Comparison of ENCODE assay signal across 8 cellular contexts in genomic region chr2:235495373-235496238, GRCh38. TPM values are rescaled to one million over a fixed set of nuclear protein-coding genes. Genes with fewer than 3 reads are reported as not detected.
DNase-seq lines count a peak whose midpoint lies in the region; ATAC-seq and TF ChIP-seq lines count a peak whose summit lies in the region.

No MANE protein-coding gene starts in this region.

- H3K27me3 ChIP-seq in Caco-2 (replicated peaks; ENCODE audit: control insufficient read depth, insufficient read depth, low read length) (no peaks in the 10 kb centered on the region), NT2/D1 (ENCODE audit: insufficient read depth, insufficient read length) (peaks cover 11% of the 10 kb centered on the region)

- DNase-seq in Caco-2 = no peak
- no peak for DNase-seq in NT2/D1 (ENCODE audit: low read depth, low spot score)
- DNase-seq in endothelial cell (ENCODE audit: low spot score) = no peak
- DNase-seq in natural killer cell = no peak
- no peak for DNase-seq in stimulated activated CD4-positive, alpha-beta T cell treated with anti-CD3 and anti-CD28 coated beads, Interleukin-2, amount 100 ng/mL, for 48 hours
- DNase-seq in SIG-M5 treated with dmso at 0.1 percent for 504 hours (lab: John Stamatoyannopoulos, UW; ENCODE audit: unreplicated experiment) = no peak
- no peak for DNase-seq in NCI-H774 (lab: John Stamatoyannopoulos, UW)

- H3K36me3 ChIP-seq in Caco-2 (ENCODE audit: control insufficient read depth, insufficient read depth, low read length) (no peaks in the 10 kb centered on the region), NT2/D1 (ENCODE audit: insufficient read depth, insufficient read length, low read length) (peaks cover 5% of the 10 kb centered on the region)

- no peaks in the 10 kb centered on the region for H3K36me3 Mint-ChIP-seq in Caco-2 (ENCODE audit: insufficient read depth, unreplicated experiment)
- H3K36me3 Mint-ChIP-seq in endothelial cell (ENCODE audit: low read depth, unreplicated experiment) = peaks cover 16% of the 10 kb centered on the region
- H3K36me3 Mint-ChIP-seq in natural killer cell = no peaks in the 10 kb centered on the region

- H3K27ac Mint-ChIP-seq in Caco-2 (ENCODE audit: unreplicated experiment) (peak overlapping the region; percentile 74), endothelial cell (ENCODE audit: unreplicated experiment) (peak overlapping the region; percentile 74), natural killer cell (no peak overlapping the region)

- CTCF ChIA-PET in Caco-2 (lab: Charles Lee) = no interaction called here

- peaks cover 22% of the 10 kb centered on the region for H3K4me1 Mint-ChIP-seq in Caco-2 (ENCODE audit: low read depth, unreplicated experiment)
- H3K4me1 Mint-ChIP-seq in endothelial cell (ENCODE audit: unreplicated experiment) = peaks cover 34% of the 10 kb centered on the region
- peaks cover 4 to 12% of the 10 kb centered on the region in 2 donors for H3K4me1 Mint-ChIP-seq in natural killer cell

- H3K9me3 ChIP-seq in Caco-2 = no peaks in the 10 kb centered on the region
- peaks cover 6% of the 10 kb centered on the region; the same call in 1 of the 2 replicates for H3K9me3 ChIP-seq in NT2/D1 (ENCODE audit: insufficient read depth, low read length)

- peak overlapping the region; percentile 96 for H3K9ac ChIP-seq in NT2/D1 (ENCODE audit: insufficient read length, low read depth)

- H3K9me3 Mint-ChIP-seq in Caco-2 (ENCODE audit: unreplicated experiment) (no peaks in the 10 kb centered on the region), endothelial cell (ENCODE audit: unreplicated experiment) (no peaks in the 10 kb centered on the region), natural killer cell (no peaks in the 10 kb centered on the region)

- intact Hi-C loops in Caco-2 (cut with micrococcal nuclease; ENCODE audit: unreplicated experiment) (loop anchor here (1.0 to 5.0 kb wide), 2 partner anchors 10 to 57 kb away; no protein-coding TSS in a partner anchor), natural killer cell (cut with micrococcal nuclease) (no loop called here)

- H3K4me1 ChIP-seq in Caco-2 = no peaks in the 10 kb centered on the region; the same call in none of the 2 replicates
- H3K4me1 ChIP-seq in NT2/D1 (ENCODE audit: insufficient read depth, insufficient read length) = peaks cover 17% of the 10 kb centered on the region

- TF ChIP-seq CTCF in Caco-2 (IDR thresholded peaks at IDR 0.05; ENCODE audit: insufficient read depth in 1 of 2, low read depth in 1 of 2, low read length in 1 of 2, severe bottlenecking in 1 of 2, unreplicated experiment in 1 of 2) (no peak), endothelial cell (IDR thresholded peaks at IDR 0.05; ENCODE audit: unreplicated experiment) (no peak), natural killer cell (IDR thresholded peaks at IDR 0.05) (no peak)

- no peak for ATAC-seq in natural killer cell
- no peak for ATAC-seq in HG03432 (IDR thresholded peaks at IDR 0.05; ENCODE audit: unreplicated experiment)

- POLR2A ChIA-PET in Caco-2 (lab: Charles Lee) = no interaction called here

- H3K27me3 Mint-ChIP-seq in Caco-2 (ENCODE audit: insufficient read depth, unreplicated experiment) (no peaks in the 10 kb centered on the region), endothelial cell (ENCODE audit: unreplicated experiment) (peaks cover 16% of the 10 kb centered on the region), natural killer cell (ENCODE audit: low read depth in 2 of 2) (peaks cover 46 to 60% of the 10 kb centered on the region in 2 donors)

- BruUV-seq in Caco-2 (replicated peaks; lab: Mats Ljungman, UMichigan) = no TSS peak

- H3K4me3 Mint-ChIP-seq in Caco-2 (ENCODE audit: unreplicated experiment) = peak overlapping the region; percentile 76
- H3K4me3 Mint-ChIP-seq in endothelial cell (ENCODE audit: unreplicated experiment) = peak overlapping the region; percentile 89
- peak overlapping the region; percentile 67 for H3K4me3 Mint-ChIP-seq in natural killer cell

- H3K4me3 ChIP-seq in Caco-2 (ENCODE audit: low read depth, low read length) = peak overlapping the region; percentile 84
- H3K4me3 ChIP-seq in NT2/D1 (ENCODE audit: insufficient read length, low read depth) = peak overlapping the region; percentile 87

RNA-seq across cellular contexts. Expression of gene AGAP1, which starts 1.8 kb away (rescaled TPM):
- total RNA-seq in Caco-2 (2022) (39.5 and 41.7 TPM in 2 replicates), endothelial cell (ENCODE audit: unreplicated experiment) (43.9 TPM), natural killer cell (10 to 100 TPM; 42.0 to 56.4 (median 45.7) TPM)

Comparison
In these comparisons a context has a peak if more than half of its experiments do, and no peak if none do; other contexts are left out.
1. H3K27ac Mint-ChIP-seq: peak in Caco-2 (single experiment) and endothelial cell (single experiment); none in natural killer cell (0 of 2).
2. Peak in every context shown above with its lines, with median percentiles within 50 percentile points of each other: H3K4me3 Mint-ChIP-seq.